ENCODE assay signal across 7 cellular contexts in genomic region chr7:55365680-55366460, GRCh38.
DNase-seq lines count a peak whose midpoint lies in the region; ATAC-seq, FAIRE-seq and TF ChIP-seq lines count a peak whose summit lies in the region.

No MANE protein-coding gene starts in this region.

- H3K4me3 ChIP-seq in astrocyte of the cerebellum (ENCODE audit: low read depth, low read length), result peak overlapping the region; percentile 97

- TF ChIP-seq CTCF in astrocyte of the cerebellum (IDR thresholded peaks at IDR 0.05; ENCODE audit: low read depth, low read length, missing control alignments), result peak; percentile 31

- peak; percentile 95 for ATAC-seq in HG02970 (IDR thresholded peaks at IDR 0.05; ENCODE audit: low FRiP score, unreplicated experiment)

- in situ Hi-C loops in astrocyte of the cerebellum (cut with HindIII; ENCODE audit: low sequenced_read_pairs), result no loop called here

- peak; percentile 89 for DNase-seq in GM18507 (ENCODE audit: extremely low spot score, insufficient read length, low read depth)
- peak; percentile 95 to 98 for DNase-seq in NCI-H1930 (lab: John Stamatoyannopoulos, UW)
- peak; percentile 92 for DNase-seq in T-helper 22 cell (ENCODE audit: low read depth)
- DNase-seq in astrocyte of the cerebellum (ENCODE audit: low read depth), result peak; percentile 92
- DNase-seq in hippocampal formation (lab: John Stamatoyannopoulos, UW), result peak; percentile 89 to 94
- DNase-seq in retina, result peak; percentile 100

- FAIRE-seq in GM18507 (lab: Jason Lieb, UNC), result peak; percentile 91

Comparison
In these comparisons a context has a peak if more than half of its experiments do, and no peak if none do; other contexts are left out.
1. Peak in every context shown above with its lines: DNase-seq, ATAC-seq and H3K4me3 ChIP-seq.